19 cellular contexts compared by ENCODE assay signal in genomic region chr10:120205368-120206018, GRCh38.
A peak's percentile ranks its signal among the peaks of the same experiment; 100 is the strongest.
DNase-seq lines count a peak whose midpoint lies in the region; ATAC-seq and TF ChIP-seq lines count a peak whose summit lies in the region.
"Had no signal": no experiment of that assay in that cellular context is flagged by ENCODE, and none has a peak within 500 bp of the region (broad histone marks: within the 10 kb centered on the region; RNA-seq: fewer than 3 reads in every experiment).

No MANE protein-coding gene starts in this region.

- H3K27me3 ChIP-seq in prostate gland (replicated peaks; ENCODE audit: insufficient read depth) (no peaks in the 10 kb centered on the region), gastroesophageal sphincter (peaks cover 11% of the 10 kb centered on the region)

- no peak for TF ChIP-seq EP300 in gastroesophageal sphincter (IDR thresholded peaks at IDR 0.05)

- H3K36me3 ChIP-seq in prostate gland, result no peaks in the 10 kb centered on the region
- no peaks in the 10 kb centered on the region for H3K36me3 ChIP-seq in gastroesophageal sphincter

- TF ChIP-seq POLR2A in prostate gland (IDR thresholded peaks at IDR 0.05), result no peak
- TF ChIP-seq POLR2A in gastroesophageal sphincter (IDR thresholded peaks at IDR 0.05), result no peak

- TF ChIP-seq CTCF in RWPE1 (conservative IDR thresholded peaks at IDR 0.05; ENCODE audit: low read depth) (no peak), epithelial cell of esophagus (IDR thresholded peaks at IDR 0.05; ENCODE audit: insufficient read depth, low read depth, low read length, missing control alignments) (no peak), prostate gland (IDR thresholded peaks at IDR 0.05) (no peak), gastroesophageal sphincter (IDR thresholded peaks at IDR 0.05) (no peak), foreskin fibroblast (IDR thresholded peaks at IDR 0.05; ENCODE audit: low read depth, low read length) (no peak)

- DNase-seq in DMS79 (lab: John Stamatoyannopoulos, UW) (peak; percentile 69), RWPE1 (ENCODE audit: low spot score) (peak; percentile 20), epithelial cell of esophagus (ENCODE audit: low read depth) (peak; percentile 67), prostate gland (ENCODE audit: low spot score) (peak; percentile 68), foreskin fibroblast (no peak)
- DNase-seq: Calu3; CD8-positive, alpha-beta memory T cell; DMS153; HCEC 1CT; NCI-H1092 treated with DMSO at 0.1 percent for 48 hours; NCI-H146; NCI-H1930; NCI-H446 treated with DMSO at 0.1 percent for 48 hours; NCI-H526; PC-9; SHP77; T-cell had no signal

- H3K4me3 ChIP-seq in epithelial cell of esophagus (ENCODE audit: low read length) (no peak overlapping the region), prostate gland (no peak overlapping the region), gastroesophageal sphincter (no peak overlapping the region), foreskin fibroblast (ENCODE audit: low read depth in 1 of 2, low read length in 2 of 2) (no peak overlapping the region)
- H3K4me3 ChIP-seq: PC-9 had no signal

- H3K4me1 ChIP-seq in prostate gland (replicated peaks) (no peaks in the 10 kb centered on the region), gastroesophageal sphincter (no peaks in the 10 kb centered on the region)

- intact Hi-C loops in prostate gland (cut with DNase I), result no loop called here

- H3K9me3 ChIP-seq in prostate gland (no peaks in the 10 kb centered on the region), gastroesophageal sphincter (no peaks in the 10 kb centered on the region)

- H3K27ac ChIP-seq in RWPE1 (no peak overlapping the region), prostate gland (no peak overlapping the region), gastroesophageal sphincter (no peak overlapping the region)
- H3K27ac ChIP-seq: PC-9 had no signal

- CTCF ChIA-PET in RWPE1 (lab: Yijun Ruan, JAX), result interaction anchor here (0.7 kb wide), 1 partner anchor 55 kb away, joined by 3 read pairs; no protein-coding TSS in a partner anchor

- POLR2A ChIA-PET in RWPE1 (lab: Yijun Ruan, JAX; ENCODE audit: low non-redundant PET), result no interaction called here

- ATAC-seq in gastroesophageal sphincter (no peak), HG03039 (IDR thresholded peaks at IDR 0.05; ENCODE audit: unreplicated experiment) (no peak)
- ATAC-seq: T-cell had no signal

- 36% methylated on average over 2 of the region's 2 CpGs for WGBS in prostate gland
- 75 to 77% methylated on average over 2 of the region's 2 CpGs for WGBS in gastroesophageal sphincter (ENCODE audit: low coverage in 1 of 2), 2 donors

Comparison
In these comparisons a context has a peak if more than half of its experiments do, and no peak if none do; other contexts are left out.
1. DNase-seq: peak in DMS79 (single experiment), RWPE1 (single experiment), epithelial cell of esophagus (single experiment) and prostate gland (single experiment); none in foreskin fibroblast (0 of 2).